In genomic region chr21:34553199-34553952, GRCh38 we compare ENCODE assay signal across 15 cellular contexts. TPM values are rescaled to one million over a fixed set of nuclear protein-coding genes. Genes with fewer than 3 reads are reported as not detected.
A peak's percentile ranks its signal among the peaks of the same experiment; 100 is the strongest.
DNase-seq lines count a peak whose midpoint lies in the region; ATAC-seq, FAIRE-seq and TF ChIP-seq lines count a peak whose summit lies in the region.
"Had no signal": no experiment of that assay in that cellular context is flagged by ENCODE, and none has a peak within 500 bp of the region (broad histone marks: within the 10 kb centered on the region; RNA-seq: fewer than 3 reads in every experiment).

No MANE protein-coding gene starts in this region.

- H3K9ac ChIP-seq in MM.1S (ENCODE audit: low read length), result no peak overlapping the region

- H3K27ac Mint-ChIP-seq in mesothelial cell of epicardium, result peak overlapping the region; percentile 91
- H3K27ac Mint-ChIP-seq: naive thymus-derived CD4-positive, alpha-beta T cell had no signal

- no peaks in the 10 kb centered on the region for H3K9me2 ChIP-seq in MM.1S (replicated peaks; ENCODE audit: insufficient read depth, low read length)

- H3K9me3 ChIP-seq in MM.1S (replicated peaks; ENCODE audit: insufficient read depth, low read length), result no peaks in the 10 kb centered on the region
- no peaks in the 10 kb centered on the region for H3K9me3 ChIP-seq in uterus

- 0 out of 2 replicates have a peak, but pooled peaks cover 13% of the 10 kb centered on the region for H3K79me2 ChIP-seq in MM.1S (ENCODE audit: low read length)

- peak; percentile 80 for DNase-seq in AG10803 (ENCODE audit: low read depth)
- no peak for DNase-seq in MM.1S
- DNase-seq in bronchial epithelial cell (ENCODE audit: low read depth), result peak; percentile 89
- no peak for DNase-seq in mesothelial cell of epicardium (ENCODE audit: low spot score in 2 of 2, unreplicated experiment in 2 of 2)
- no peak for DNase-seq in NCI-H1694 (lab: John Stamatoyannopoulos, UW)
- no peak for DNase-seq in uterus
- no peak for DNase-seq in mesenteric fat pad (ENCODE audit: low spot score)
- DNase-seq: activated T-cell treated with anti-CD3 and anti-CD28 coated beads, Interleukin-2, amount 50 U/mL, for 48 hours; DMS 273 treated with DMSO at 0.1 percent for 48 hours; naive thymus-derived CD4-positive, alpha-beta T cell; NCI-H1105; stimulated activated CD4-positive, alpha-beta T cell treated with anti-CD3 and anti-CD28 coated beads, Interleukin-4, amount 100 ng/mL, for 4 hours had no signal

- no peaks in the 10 kb centered on the region for H4K20me1 ChIP-seq in MM.1S (ENCODE audit: insufficient read depth, low read length)

- ATAC-seq in HG02870 (IDR thresholded peaks at IDR 0.05; ENCODE audit: unreplicated experiment), result no peak
- ATAC-seq: naive thymus-derived CD4-positive, alpha-beta T cell had no signal

- H3K27me3 ChIP-seq in MM.1S (replicated peaks; ENCODE audit: insufficient read depth, low read length) (no peaks in the 10 kb centered on the region), bronchial epithelial cell (ENCODE audit: control insufficient read depth, insufficient read depth, low read length) (no peaks in the 10 kb centered on the region), uterus (no peaks in the 10 kb centered on the region)

- H3K27ac ChIP-seq in MM.1S (ENCODE audit: low read length), result peak overlapping the region; percentile 53; the same call in 1 of the 2 replicates
- H3K27ac ChIP-seq in uterus, result peak overlapping the region in 1 of 2 donors; percentile 30

- TF ChIP-seq CTCF in AG10803 (conservative IDR thresholded peaks at IDR 0.05; ENCODE audit: low read length), result no peak
- TF ChIP-seq CTCF in MM.1S (IDR thresholded peaks at IDR 0.05; ENCODE audit: low read length), result no peak
- no peak for TF ChIP-seq CTCF in bronchial epithelial cell (IDR thresholded peaks at IDR 0.05; ENCODE audit: insufficient read depth, low read length, severe bottlenecking)
- TF ChIP-seq CTCF in mesothelial cell of epicardium (IDR thresholded peaks at IDR 0.05; ENCODE audit: unreplicated experiment), result no peak
- no peak for TF ChIP-seq CTCF in uterus (IDR thresholded peaks at IDR 0.05)

- H3K4me2 ChIP-seq in MM.1S (ENCODE audit: low read depth, low read length), result peak overlapping the region; percentile 55

- H2AFZ ChIP-seq in MM.1S (ENCODE audit: low read length), result no peak overlapping the region

- peaks cover 19% of the 10 kb centered on the region for H3F3A ChIP-seq in MM.1S (ENCODE audit: insufficient read depth, low read length)

- H3K4me1 ChIP-seq in MM.1S (ENCODE audit: low read length), result peaks cover 30% of the 10 kb centered on the region
- no peaks in the 10 kb centered on the region for H3K4me1 ChIP-seq in uterus

- FAIRE-seq in bronchial epithelial cell (lab: Jason Lieb, UNC), result no peak
- FAIRE-seq: frontal cortex, GM19239 had no signal

- H3K36me3 ChIP-seq in MM.1S (replicated peaks; ENCODE audit: insufficient read depth, low read length) (no peaks in the 10 kb centered on the region), bronchial epithelial cell (ENCODE audit: control insufficient read depth, insufficient read depth, low read length) (no peaks in the 10 kb centered on the region), uterus (no peaks in the 10 kb centered on the region)

- intact Hi-C loops in uterus (cut with DNase I; ENCODE audit: low total_unique reads), result no loop called here

- H3K36me3 Mint-ChIP-seq in mesothelial cell of epicardium, result peaks cover 9% of the 10 kb centered on the region

- no peak overlapping the region for H3K4me3 Mint-ChIP-seq in mesothelial cell of epicardium
- H3K4me3 Mint-ChIP-seq: naive thymus-derived CD4-positive, alpha-beta T cell had no signal

- no peak for TF ChIP-seq POLR2A in uterus (IDR thresholded peaks at IDR 0.05)

- H3K4me3 ChIP-seq in AG10803 (ENCODE audit: low read length) (peak overlapping the region; percentile 20), MM.1S (ENCODE audit: low read length) (no peak overlapping the region; the same call in 1 of the 2 replicates), bronchial epithelial cell (ENCODE audit: low read depth, low read length) (no peak overlapping the region), uterus (no peak overlapping the region)

- peaks cover 22% of the 10 kb centered on the region for H3K9me3 Mint-ChIP-seq in mesothelial cell of epicardium

- no peaks in the 10 kb centered on the region for H3K27me3 Mint-ChIP-seq in mesothelial cell of epicardium (ENCODE audit: low read depth)
- H3K27me3 Mint-ChIP-seq: naive thymus-derived CD4-positive, alpha-beta T cell had no signal

- H3K4me1 Mint-ChIP-seq in mesothelial cell of epicardium, result peaks cover 21% of the 10 kb centered on the region

RNA-seq across cellular contexts. Expression of gene KCNE1, which starts 41.4 kb away (rescaled TPM):
- total RNA-seq in bronchial epithelial cell (0.26 and 1.0 TPM in 2 replicates), mesothelial cell of epicardium (0.50 to 1.0 TPM (median 0.55 TPM) in 3 replicates), uterus (1 to 10 TPM in 2 of 4 donors, under 1 TPM in 1, not detected in 1; 0.98 to 2.1 (median 1.0) TPM), mesenteric fat pad (7.3 TPM)

Comparison
In these comparisons a context has a peak if more than half of its experiments do, and no peak if none do; other contexts are left out.
1. DNase-seq: peak in AG10803 (single experiment) and bronchial epithelial cell (single experiment); none in MM.1S (single experiment), mesothelial cell of epicardium (0 of 2), NCI-H1694 (single experiment), uterus (0 of 2) and mesenteric fat pad (single experiment).